In the genomic region with DNA sequence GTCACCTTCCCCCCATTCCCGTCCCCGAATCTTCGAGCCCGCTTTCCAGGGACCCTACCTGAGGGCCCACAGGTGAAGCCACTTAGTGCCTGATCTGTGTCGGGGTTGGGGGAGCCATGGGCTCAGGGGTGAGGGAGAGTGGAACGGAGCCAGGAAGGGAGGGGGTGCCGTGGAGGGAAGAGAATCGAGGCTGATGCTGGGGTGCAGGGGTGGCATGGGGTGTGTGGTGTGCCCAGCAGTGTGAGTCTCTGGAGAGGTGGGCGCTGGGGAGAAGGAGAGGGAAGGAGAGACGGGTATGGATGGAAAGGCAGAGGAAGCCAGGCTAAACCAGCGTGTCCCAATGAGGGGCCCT, we compare ENCODE assay signal across 12 cellular contexts. TPM values are rescaled to one million over a fixed set of nuclear protein-coding genes. Genes with fewer than 3 reads are reported as not detected.
DNase-seq lines count a peak whose midpoint lies in the region; ATAC-seq and TF ChIP-seq lines count a peak whose summit lies in the region.
"Had no signal": no experiment of that assay in that cellular context is flagged by ENCODE, and none has a peak within 500 bp of the region (broad histone marks: within the 10 kb centered on the region; RNA-seq: fewer than 3 reads in every experiment).

No MANE protein-coding gene starts in this region.

- H3K9me3 ChIP-seq in heart right ventricle (no peaks in the 10 kb centered on the region), upper lobe of right lung (no peaks in the 10 kb centered on the region)
- H3K9me3 ChIP-seq: BE2C had no signal

- H3K27ac ChIP-seq in heart right ventricle: peak overlapping the region; percentile 59 to 89 (median 84)
- peak overlapping the region in 55 of 59 donors; percentile 19 to 97 (median 81) for H3K27ac ChIP-seq in dorsolateral prefrontal cortex
- H3K27ac ChIP-seq in upper lobe of right lung: peak overlapping the region; percentile 78

- H3K27me3 ChIP-seq in heart right ventricle (peaks cover 0 to 7% (median 0%) of the 10 kb centered on the region in 7 donors), dorsolateral prefrontal cortex (no peaks in the 10 kb centered on the region), upper lobe of right lung (no peaks in the 10 kb centered on the region)
- H3K27me3 ChIP-seq: BE2C had no signal

- no peaks in the 10 kb centered on the region for H3K36me3 Mint-ChIP-seq in nephron (ENCODE audit: low read depth)

- H3K36me3 ChIP-seq in heart right ventricle (peaks cover 0 to 7% (median 0%) of the 10 kb centered on the region in 9 donors), upper lobe of right lung (no peaks in the 10 kb centered on the region)
- H3K36me3 ChIP-seq: BE2C had no signal

- no peak for DNase-seq in heart right ventricle
- no peak for DNase-seq in cardiac septum (ENCODE audit: low spot score)
- no peak for DNase-seq in dorsolateral prefrontal cortex
- DNase-seq in upper lobe of right lung: no peak
- DNase-seq in H4 (ENCODE audit: low spot score): no peak
- DNase-seq in SIG-M5 (lab: John Stamatoyannopoulos, UW): no peak
- no peak for DNase-seq in NCI-H2029 treated with DMSO at 0.1 percent for 48 hours (lab: John Stamatoyannopoulos, UW)
- DNase-seq: activated CD4-positive, alpha-beta T cell treated with anti-CD3 and anti-CD28 coated beads, Interleukin-2, amount 50 U/mL, for 4 hours; BE2C; NCI-H1694 treated with DMSO at 0.1 percent for 48 hours had no signal

- H3K9me3 Mint-ChIP-seq in nephron: no peaks in the 10 kb centered on the region

- H3K4me1 ChIP-seq in heart right ventricle (peaks cover 10 to 67% (median 52%) of the 10 kb centered on the region in 9 donors), upper lobe of right lung (peaks cover 55% of the 10 kb centered on the region)
- H3K4me1 ChIP-seq: BE2C had no signal

- no peak for ATAC-seq in heart right ventricle
- ATAC-seq in upper lobe of right lung: no peak

- intact Hi-C loops in heart right ventricle (cut with DNase I) (no loop called here), cardiac septum (cut with DNase I) (loop anchor here (2.0 kb wide), 1 partner anchor 98 kb away; the partner anchor contains the start of gene FXYD1), dorsolateral prefrontal cortex (cut with DNase I) (loop anchor here in 1 of 2 donors (5.0 to 10.0 kb wide), 2 partner anchors 97 to 224 kb away; partner anchors contain the start of genes FXYD1, LGI4 and USF2), upper lobe of right lung (cut with DNase I) (no loop called here)

- H3K4me3 ChIP-seq in heart right ventricle (peak overlapping the region in 8 of 10 donors; percentile 16 to 39 (median 28)), dorsolateral prefrontal cortex (peak overlapping the region in 24 of 59 donors; percentile 6 to 42 (median 24)), upper lobe of right lung (peak overlapping the region; percentile 39)

- H3K4me1 Mint-ChIP-seq in nephron: peaks cover 13% of the 10 kb centered on the region

- no peak for TF ChIP-seq CTCF in heart right ventricle (IDR thresholded peaks at IDR 0.05)
- no peak for TF ChIP-seq CTCF in dorsolateral prefrontal cortex (IDR thresholded peaks at IDR 0.05 in 54 of 56, conservative IDR thresholded peaks at IDR 0.05 in 2 of 56; ENCODE audit: low read depth in 1 of 56, partially characterized antibody in 56 of 56)
- no peak for TF ChIP-seq CTCF in nephron (IDR thresholded peaks at IDR 0.05; ENCODE audit: unreplicated experiment in 3 of 3)
- TF ChIP-seq CTCF in upper lobe of right lung (IDR thresholded peaks at IDR 0.05): no peak

- H3K4me3 Mint-ChIP-seq in nephron: peak overlapping the region in 2 of 3 experiments; percentile 46 to 69

- H3K27ac Mint-ChIP-seq in nephron: peak overlapping the region in 2 of 3 experiments; percentile 70 to 96

- WGBS in heart right ventricle, 2 donors: 43% methylated on average over 11 of the region's 11 CpGs

- peaks cover 35% of the 10 kb centered on the region for H3K27me3 Mint-ChIP-seq in nephron (ENCODE audit: low read depth)

RNA-seq across cellular contexts. Expression of gene HPN, which starts 1.1 kb away (rescaled TPM):
- total RNA-seq in heart right ventricle (10 to 100 TPM in 1 of 10 donors, 1 to 10 TPM in 9; 2.8 to 13.1 (median 4.8) TPM), cardiac septum (4.9 TPM), dorsolateral prefrontal cortex (10 to 100 TPM in 11 of 120 experiments, 1 to 10 TPM in 109; 1.0 to 16.3 (median 6.0) TPM), upper lobe of right lung (36.4 TPM)
- polyA plus RNA-seq in heart right ventricle: 1 to 10 TPM; 1.4 to 3.5 TPM
- not detected in 2 replicates for total RNA-seq in H4 (2014; rRNA removed; shearing (Covaris generic))
- total RNA-seq: RPMI7951 had no signal

RNA-seq across cellular contexts. Expression of gene SCN1B, which starts 10.2 kb away (rescaled TPM):
- total RNA-seq in heart right ventricle (10 to 100 TPM; 33.1 to 70.5 (median 41.5) TPM), cardiac septum (58.7 TPM), dorsolateral prefrontal cortex (100 to 1,000 TPM in 117 of 120 experiments, 10 to 100 TPM in 3; 65.9 to 457 (median 199) TPM), upper lobe of right lung (8.7 TPM)
- 10 to 100 TPM; 24.5 to 60.5 TPM for polyA plus RNA-seq in heart right ventricle
- 9.3 and 9.5 TPM in 2 replicates for total RNA-seq in H4 (2014; rRNA removed; shearing (Covaris generic))

RNA-seq across cellular contexts. Expression of gene GRAMD1A, which starts 40.3 kb away (rescaled TPM):
- total RNA-seq in heart right ventricle (10 to 100 TPM; 19.5 to 49.4 (median 30.3) TPM), cardiac septum (38.3 TPM), dorsolateral prefrontal cortex (10 to 100 TPM; 38.8 to 93.6 (median 54.7) TPM), upper lobe of right lung (107 TPM)
- polyA plus RNA-seq in heart right ventricle: 10 to 100 TPM; 38.7 to 40.9 TPM
- 21.3 and 22.0 TPM in 2 replicates for total RNA-seq in H4 (2014; rRNA removed; shearing (Covaris generic))
